34 cellular contexts compared by ENCODE assay signal in genomic region chr4:99414401-99414800, GRCh38. TPM values are rescaled to one million over a fixed set of nuclear protein-coding genes. Genes with fewer than 3 reads are reported as not detected.
A peak's percentile ranks its signal among the peaks of the same experiment; 100 is the strongest.
DNase-seq lines count a peak whose midpoint lies in the region; ATAC-seq, FAIRE-seq and TF ChIP-seq lines count a peak whose summit lies in the region.
"Had no signal": no experiment of that assay in that cellular context is flagged by ENCODE, and none has a peak within 500 bp of the region (broad histone marks: within the 10 kb centered on the region; RNA-seq: fewer than 3 reads in every experiment).

No MANE protein-coding gene starts in this region.

- no peaks in the 10 kb centered on the region for H3K79me2 ChIP-seq in PC-9 (ENCODE audit: low read depth)

- CTCF ChIA-PET in PC-9 (lab: Charles Lee) = no interaction called here

- no peak for TF ChIP-seq POLR2A in stomach (IDR thresholded peaks at IDR 0.05)

- H3K36me3 Mint-ChIP-seq in activated T-cell treated with anti-CD3 and anti-CD28 coated beads, Interleukin-2, amount 50 U/mL, for 24 hours (ENCODE audit: low read depth) = no peaks in the 10 kb centered on the region
- H3K36me3 Mint-ChIP-seq: activated naive CD8-positive, alpha-beta T cell treated with anti-CD3 and anti-CD28 coated beads, Interleukin-2, amount 10 ng/mL, durations not matched to agents 7 days and 5 days; immature natural killer cell; natural killer cell treated with Interleukin-12 subunit alpha and Interleukin-12 subunit beta and Interleukin-15 and Interleukin-18, amount 100 ng/mL, for 72 hours; stimulated activated effector memory CD8-positive, alpha-beta T cell treated with anti-CD3 and anti-CD28 coated beads, Interleukin-12 subunit alpha, Interleukin-12 subunit beta, amount 100 ng/mL, for 72 hours had no signal

- H3K9me2 ChIP-seq in PC-9 (ENCODE audit: insufficient read depth) = no peaks in the 10 kb centered on the region

- TF ChIP-seq EP300 in stomach (IDR thresholded peaks at IDR 0.05) = no peak

- BruUV-seq in PC-9 (replicated peaks; lab: Mats Ljungman, UMichigan) = no TSS peak

- H4K20me1 ChIP-seq in PC-9 (ENCODE audit: insufficient read depth) = no peaks in the 10 kb centered on the region

- H3K4me2 ChIP-seq in PC-9 = peak overlapping the region; percentile 18; the same call in 1 of the 2 replicates

- no peak overlapping the region for H2AFZ ChIP-seq in PC-9

- H3K4me1 ChIP-seq in PC-9 (replicated peaks; ENCODE audit: insufficient read depth) (peaks cover 23% of the 10 kb centered on the region), stomach (peaks cover 8 to 32% (median 24%) of the 10 kb centered on the region in 4 donors)

- H3K36me3 ChIP-seq in PC-9 (ENCODE audit: low read depth) = no peaks in the 10 kb centered on the region
- no peaks in the 10 kb centered on the region for H3K36me3 ChIP-seq in stomach

- no peak overlapping the region for H3K4me3 ChIP-seq in PC-9
- no peak overlapping the region for H3K4me3 ChIP-seq in stomach

- peak; percentile 12 for FAIRE-seq in endometrium (lab: Jason Lieb, UNC)
- FAIRE-seq: frontal cortex, H1 had no signal

- H3K4me1 Mint-ChIP-seq in activated T-cell treated with anti-CD3 and anti-CD28 coated beads, Interleukin-2, amount 50 U/mL, for 24 hours (ENCODE audit: low read depth) = no peaks in the 10 kb centered on the region
- H3K4me1 Mint-ChIP-seq: activated naive CD8-positive, alpha-beta T cell treated with anti-CD3 and anti-CD28 coated beads, Interleukin-2, amount 10 ng/mL, durations not matched to agents 7 days and 5 days; immature natural killer cell; stimulated activated effector memory CD8-positive, alpha-beta T cell treated with anti-CD3 and anti-CD28 coated beads, Interleukin-12 subunit alpha, Interleukin-12 subunit beta, amount 100 ng/mL, for 72 hours had no signal

- peak; percentile 88 for ATAC-seq in left colon
- no peak for ATAC-seq in HG03439 (IDR thresholded peaks at IDR 0.05; ENCODE audit: unreplicated experiment)
- ATAC-seq: left ventricle myocardium superior; natural killer cell treated with Interleukin-12 subunit alpha and Interleukin-12 subunit beta and Interleukin-15 and Interleukin-18, amount 100 ng/mL, for 72 hours; stimulated activated effector memory CD8-positive, alpha-beta T cell treated with anti-CD3 and anti-CD28 coated beads, Interleukin-12 subunit alpha, Interleukin-12 subunit beta, amount 100 ng/mL, for 72 hours had no signal

- H3K9me3 Mint-ChIP-seq in activated T-cell treated with anti-CD3 and anti-CD28 coated beads, Interleukin-2, amount 50 U/mL, for 24 hours = no peaks in the 10 kb centered on the region
- H3K9me3 Mint-ChIP-seq: activated naive CD8-positive, alpha-beta T cell treated with anti-CD3 and anti-CD28 coated beads, Interleukin-2, amount 10 ng/mL, durations not matched to agents 7 days and 5 days; immature natural killer cell; natural killer cell treated with Interleukin-12 subunit alpha and Interleukin-12 subunit beta and Interleukin-15 and Interleukin-18, amount 100 ng/mL, for 72 hours; stimulated activated effector memory CD8-positive, alpha-beta T cell treated with anti-CD3 and anti-CD28 coated beads, Interleukin-12 subunit alpha, Interleukin-12 subunit beta, amount 100 ng/mL, for 72 hours; T-helper 2 cell treated with Interferon-gamma antibody and Interleukin-4, amounts not matched to agents 5 μg/mL and 100 μg/mL, for 36 hours had no signal

- no peaks in the 10 kb centered on the region for H3K27me3 ChIP-seq in PC-9 (ENCODE audit: insufficient read depth, low read depth)
- H3K27me3 ChIP-seq in stomach = no peaks in the 10 kb centered on the region

- DNase-seq in PC-9 (peak in 1 of 2 experiments; percentile 81), left colon (no peak), stomach (no peak), NCI-H526 (lab: John Stamatoyannopoulos, UW) (no peak), cardiac septum (ENCODE audit: low spot score) (no peak)
- DNase-seq in activated T-cell treated with anti-CD3 and anti-CD28 coated beads, Interleukin-2, amount 50 U/mL, for 24 hours = no peak
- DNase-seq: activated CD4-positive, alpha-beta T cell treated with anti-CD3 and anti-CD28 coated beads for 4 hours; activated CD8-positive, alpha-beta memory T cell treated with anti-CD3 and anti-CD28 coated beads for 24 hours; activated gamma-delta T cell; activated naive CD8-positive, alpha-beta T cell treated with anti-CD3 and anti-CD28 coated beads, Interleukin-2, amount 10 ng/mL, durations not matched to agents 7 days and 5 days; Caco-2; cerebellar nuclear complex; DMS79; GDM1; hypothalamus; immature natural killer cell; IMR-90; left ventricle myocardium superior; NCI-H1105; NCI-H187 treated with DMSO at 0.1 percent for 48 hours; NCI-H748 treated with DMSO at 0.1 percent for 48 hours; retina; stimulated activated CD4-positive, alpha-beta T cell treated with anti-CD3 and anti-CD28 coated beads, Interleukin-4, amount 100 ng/mL, for 1 hour had no signal

- H3K27ac ChIP-seq in PC-9 (peak overlapping the region; percentile 50), stomach (peak overlapping the region in 3 of 5 donors; percentile 50 to 75 (median 62))
- H3K27ac ChIP-seq: C4-2B, RWPE1 had no signal

- no peak overlapping the region for H3K4me3 Mint-ChIP-seq in activated T-cell treated with anti-CD3 and anti-CD28 coated beads, Interleukin-2, amount 50 U/mL, for 24 hours
- H3K4me3 Mint-ChIP-seq: activated naive CD8-positive, alpha-beta T cell treated with anti-CD3 and anti-CD28 coated beads, Interleukin-2, amount 10 ng/mL, durations not matched to agents 7 days and 5 days; immature natural killer cell; natural killer cell treated with Interleukin-12 subunit alpha and Interleukin-12 subunit beta and Interleukin-15 and Interleukin-18, amount 100 ng/mL, for 72 hours; stimulated activated effector memory CD8-positive, alpha-beta T cell treated with anti-CD3 and anti-CD28 coated beads, Interleukin-12 subunit alpha, Interleukin-12 subunit beta, amount 100 ng/mL, for 72 hours; T-helper 2 cell treated with Interferon-gamma antibody and Interleukin-4, amounts not matched to agents 5 μg/mL and 100 μg/mL, for 36 hours had no signal

- POLR2A ChIA-PET in PC-9 (lab: Charles Lee; ENCODE audit: unreplicated experiment) = no interaction called here

- intact Hi-C loops in PC-9 (cut with micrococcal nuclease; ENCODE audit: unreplicated experiment) (no loop called here), left colon (cut with DNase I, micrococcal nuclease) (no loop called here), stomach (cut with DNase I; ENCODE audit: low total_unique reads) (no loop called here), cardiac septum (cut with DNase I) (no loop called here)

- no peaks in the 10 kb centered on the region; the same call in 1 of the 2 replicates for H3K9me3 ChIP-seq in PC-9 (ENCODE audit: insufficient read depth, low read depth)
- no peaks in the 10 kb centered on the region for H3K9me3 ChIP-seq in stomach
- H3K9me3 ChIP-seq: Caco-2 had no signal

- 0 out of 2 replicates have a peak, but pooled peaks cover 6% of the 10 kb centered on the region for H3F3A ChIP-seq in PC-9 (ENCODE audit: insufficient read depth, low read depth)

- peaks cover 3% of the 10 kb centered on the region for H3K27me3 Mint-ChIP-seq in activated T-cell treated with anti-CD3 and anti-CD28 coated beads, Interleukin-2, amount 50 U/mL, for 24 hours
- H3K27me3 Mint-ChIP-seq: natural killer cell treated with Interleukin-12 subunit alpha and Interleukin-12 subunit beta and Interleukin-15 and Interleukin-18, amount 100 ng/mL, for 72 hours had no signal

- no peak for TF ChIP-seq CTCF in PC-9 (conservative IDR thresholded peaks at IDR 0.05)
- TF ChIP-seq CTCF in stomach (IDR thresholded peaks at IDR 0.05) = no peak

- H3K27ac Mint-ChIP-seq in activated T-cell treated with anti-CD3 and anti-CD28 coated beads, Interleukin-2, amount 50 U/mL, for 24 hours = no peak overlapping the region
- H3K27ac Mint-ChIP-seq: activated naive CD8-positive, alpha-beta T cell treated with anti-CD3 and anti-CD28 coated beads, Interleukin-2, amount 10 ng/mL, durations not matched to agents 7 days and 5 days; immature natural killer cell; natural killer cell treated with Interleukin-12 subunit alpha and Interleukin-12 subunit beta and Interleukin-15 and Interleukin-18, amount 100 ng/mL, for 72 hours; stimulated activated effector memory CD8-positive, alpha-beta T cell treated with anti-CD3 and anti-CD28 coated beads, Interleukin-12 subunit alpha, Interleukin-12 subunit beta, amount 100 ng/mL, for 72 hours; T-helper 2 cell treated with Interferon-gamma antibody and Interleukin-4, amounts not matched to agents 5 μg/mL and 100 μg/mL, for 36 hours had no signal

RNA-seq across cellular contexts. Expression of gene ADH7, which starts 20.7 kb away (rescaled TPM):
- total RNA-seq in PC-9 (2021) (not detected in 2 replicates), left colon (not detected), stomach (10 to 100 TPM in 1 of 5 donors, 1 to 10 TPM in 3, not detected in 1; 1.3 to 20.6 (median 4.4) TPM), cardiac septum (not detected)
- 10 to 100 TPM in 2 of 3 donors, 1 to 10 TPM in 1; 1.2 to 84.2 (median 62.2) TPM for polyA plus RNA-seq in stomach
- total RNA-seq: activated naive CD8-positive, alpha-beta T cell treated with anti-CD3 and anti-CD28 coated beads, Interleukin-2, amount 10 ng/mL, durations not matched to agents 7 days and 5 days; Caco-2; frontal cortex; H1; IMR-90; left ventricle myocardium superior; natural killer cell treated with Interleukin-12 subunit alpha and Interleukin-12 subunit beta and Interleukin-15 and Interleukin-18, amount 100 ng/mL, for 72 hours; osteoblast; temporal lobe had no signal
- polyA plus RNA-seq: H1, immature natural killer cell, IMR-90 had no signal
